Comparison of ENCODE assay signal across 1 cellular context in the genomic region with DNA sequence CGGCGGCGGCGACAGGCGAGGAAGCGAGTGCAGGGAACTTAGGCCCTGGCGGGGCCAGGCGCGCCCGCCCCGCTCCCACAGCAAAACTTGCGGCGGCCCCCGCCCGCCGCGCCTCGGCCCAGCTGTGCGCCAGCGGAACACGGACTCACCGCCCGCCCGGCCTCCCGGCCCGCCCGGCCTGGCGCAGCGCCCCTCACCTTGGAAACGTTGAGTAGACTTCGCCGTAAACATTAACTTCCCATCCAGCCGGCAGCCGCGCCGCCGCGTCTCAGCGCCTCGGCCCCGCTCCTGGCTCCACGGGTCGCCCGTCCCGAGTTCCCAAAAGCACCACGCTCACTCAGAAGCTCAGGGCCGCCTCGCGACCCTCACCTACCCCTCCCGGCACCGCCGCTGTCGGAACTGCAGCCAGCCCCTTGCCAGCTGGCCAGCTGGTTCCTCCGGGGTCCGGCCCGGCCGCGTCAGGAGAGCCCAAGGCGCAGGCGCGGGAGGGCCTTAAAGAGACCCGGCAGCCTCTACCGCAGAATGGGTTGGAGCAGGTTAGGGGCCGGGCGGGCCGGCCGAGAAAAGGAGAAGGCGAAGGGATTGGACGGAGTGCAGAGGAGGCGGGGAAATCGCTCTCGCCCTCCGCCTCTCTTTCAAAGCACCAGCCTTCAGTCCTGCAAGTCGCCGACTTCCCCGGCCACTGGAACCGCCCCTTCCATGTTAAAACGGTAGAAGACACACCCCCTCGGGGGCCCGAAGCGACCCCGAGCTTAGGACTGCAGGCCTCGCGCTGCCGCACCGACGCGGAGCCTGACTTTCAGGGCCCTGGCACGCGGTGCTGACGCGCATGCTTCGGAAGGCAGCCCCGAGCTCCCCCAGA.
TF ChIP-seq lines count a peak whose summit lies in the region.

A gene (minus strand): TSS at position 470 of the 862 bp plus-strand sequence. CDS start 48,562 bp downstream, outside the sequence.

TF ChIP-seq in HEK293, 187 proteins besides CTCF, POLR2A, EP300 and RAD21 (continued from another document):
- TF ChIP-seq ZNF211 (tag by site-specific recombination; IDR thresholded peaks at IDR 0.05; ENCODE audit: low read depth) (no peak), GLI2 (tag by site-specific recombination; IDR thresholded peaks at IDR 0.05; ENCODE audit: borderline replicate concordance, low read depth) (no peak), ZBTB20 (tag by site-specific recombination; IDR thresholded peaks at IDR 0.05) (peak; percentile 80; the same call in 1 of the 2 replicates), ZNF660 (tag by site-specific recombination; IDR thresholded peaks at IDR 0.05) (peak; percentile 68), ZFP69B (tag by site-specific recombination; IDR thresholded peaks at IDR 0.05) (peak; percentile 21; the same call in 1 of the 2 replicates), GLIS2 (tag by site-specific recombination; IDR thresholded peaks at IDR 0.05) (0 out of 2 replicates have a peak, but pooled peaks have one; percentile 25), ZNF391 (tag by site-specific recombination; IDR thresholded peaks at IDR 0.05; ENCODE audit: borderline replicate concordance, low read depth) (no peak), ZNF514 (tag by site-specific recombination; IDR thresholded peaks at IDR 0.05) (no peak), GFI1B (tag by site-specific recombination; IDR thresholded peaks at IDR 0.05) (no peak), KLF1 (tag by site-specific recombination; IDR thresholded peaks at IDR 0.05) (no peak), MYNN (tag by site-specific recombination; IDR thresholded peaks at IDR 0.05; ENCODE audit: borderline replicate concordance) (peak; percentile 85), ZNF791 (tag by site-specific recombination; IDR thresholded peaks at IDR 0.05) (no peak), ZNF747 (tag by site-specific recombination; IDR thresholded peaks at IDR 0.05) (no peak), TCF7L2 (IDR thresholded peaks at IDR 0.05; ENCODE audit: borderline replicate concordance, low read depth, low read length) (no peak), ZNF658 (tag by site-specific recombination; IDR thresholded peaks at IDR 0.05) (no peak), ZNF501 (tag by site-specific recombination; IDR thresholded peaks at IDR 0.05) (peak; percentile 81), ZNF707 (tag by site-specific recombination; IDR thresholded peaks at IDR 0.05) (no peak), ZNF175 (tag by site-specific recombination; IDR thresholded peaks at IDR 0.05) (no peak), YY2 (tag by site-specific recombination; IDR thresholded peaks at IDR 0.05) (no peak), ZNF132 (tag by site-specific recombination; IDR thresholded peaks at IDR 0.05; ENCODE audit: borderline replicate concordance) (no peak), ZNF623 (tag by site-specific recombination; IDR thresholded peaks at IDR 0.05) (0 out of 2 replicates have a peak, but pooled peaks have one; percentile 15), WT1 (tag by site-specific recombination; IDR thresholded peaks at IDR 0.05) (no peak), ZNF24 (tag by site-specific recombination; IDR thresholded peaks at IDR 0.05) (peak; percentile 67; the same call in 1 of the 2 replicates), ZNF596 (tag by site-specific recombination; IDR thresholded peaks at IDR 0.05) (0 out of 2 replicates have a peak, but pooled peaks have one; percentile 20), ZNF121 (tag by site-specific recombination; IDR thresholded peaks at IDR 0.05) (no peak), GLIS1 (tag by site-specific recombination; IDR thresholded peaks at IDR 0.05) (peak; percentile 11; the same call in 1 of the 2 replicates), ZNF23 (tag by site-specific recombination; IDR thresholded peaks at IDR 0.05; ENCODE audit: borderline replicate concordance) (no peak), ZNF76 (tag by site-specific recombination; IDR thresholded peaks at IDR 0.05; ENCODE audit: borderline replicate concordance, low read depth) (peak; percentile 60; the same call in 1 of the 2 replicates), ZBTB17 (tag by site-specific recombination; IDR thresholded peaks at IDR 0.05) (peak; percentile 74), PRDM1 (tag by site-specific recombination; IDR thresholded peaks at IDR 0.05) (no peak)
- TF ChIP-seq, protein P1, sequence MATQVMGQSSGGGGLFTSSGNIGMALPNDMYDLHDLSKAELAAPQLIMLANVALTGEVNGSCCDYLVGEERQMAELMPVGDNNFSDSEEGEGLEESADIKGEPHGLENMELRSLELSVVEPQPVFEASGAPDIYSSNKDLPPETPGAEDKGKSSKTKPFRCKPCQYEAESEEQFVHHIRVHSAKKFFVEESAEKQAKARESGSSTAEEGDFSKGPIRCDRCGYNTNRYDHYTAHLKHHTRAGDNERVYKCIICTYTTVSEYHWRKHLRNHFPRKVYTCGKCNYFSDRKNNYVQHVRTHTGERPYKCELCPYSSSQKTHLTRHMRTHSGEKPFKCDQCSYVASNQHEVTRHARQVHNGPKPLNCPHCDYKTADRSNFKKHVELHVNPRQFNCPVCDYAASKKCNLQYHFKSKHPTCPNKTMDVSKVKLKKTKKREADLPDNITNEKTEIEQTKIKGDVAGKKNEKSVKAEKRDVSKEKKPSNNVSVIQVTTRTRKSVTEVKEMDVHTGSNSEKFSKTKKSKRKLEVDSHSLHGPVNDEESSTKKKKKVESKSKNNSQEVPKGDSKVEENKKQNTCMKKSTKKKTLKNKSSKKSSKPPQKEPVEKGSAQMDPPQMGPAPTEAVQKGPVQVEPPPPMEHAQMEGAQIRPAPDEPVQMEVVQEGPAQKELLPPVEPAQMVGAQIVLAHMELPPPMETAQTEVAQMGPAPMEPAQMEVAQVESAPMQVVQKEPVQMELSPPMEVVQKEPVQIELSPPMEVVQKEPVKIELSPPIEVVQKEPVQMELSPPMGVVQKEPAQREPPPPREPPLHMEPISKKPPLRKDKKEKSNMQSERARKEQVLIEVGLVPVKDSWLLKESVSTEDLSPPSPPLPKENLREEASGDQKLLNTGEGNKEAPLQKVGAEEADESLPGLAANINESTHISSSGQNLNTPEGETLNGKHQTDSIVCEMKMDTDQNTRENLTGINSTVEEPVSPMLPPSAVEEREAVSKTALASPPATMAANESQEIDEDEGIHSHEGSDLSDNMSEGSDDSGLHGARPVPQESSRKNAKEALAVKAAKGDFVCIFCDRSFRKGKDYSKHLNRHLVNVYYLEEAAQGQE (tag by site-specific recombination; IDR thresholded peaks at IDR 0.05): no peak
- TF ChIP-seq, protein P2, sequence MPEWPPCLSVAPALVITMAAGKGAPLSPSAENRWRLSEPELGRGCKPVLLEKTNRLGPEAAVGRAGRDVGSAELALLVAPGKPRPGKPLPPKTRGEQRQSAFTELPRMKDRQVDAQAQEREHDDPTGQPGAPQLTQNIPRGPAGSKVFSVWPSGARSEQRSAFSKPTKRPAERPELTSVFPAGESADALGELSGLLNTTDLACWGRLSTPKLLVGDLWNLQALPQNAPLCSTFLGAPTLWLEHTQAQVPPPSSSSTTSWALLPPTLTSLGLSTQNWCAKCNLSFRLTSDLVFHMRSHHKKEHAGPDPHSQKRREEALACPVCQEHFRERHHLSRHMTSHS (tag by site-specific recombination; IDR thresholded peaks at IDR 0.05): no peak
- TF ChIP-seq, protein P3, sequence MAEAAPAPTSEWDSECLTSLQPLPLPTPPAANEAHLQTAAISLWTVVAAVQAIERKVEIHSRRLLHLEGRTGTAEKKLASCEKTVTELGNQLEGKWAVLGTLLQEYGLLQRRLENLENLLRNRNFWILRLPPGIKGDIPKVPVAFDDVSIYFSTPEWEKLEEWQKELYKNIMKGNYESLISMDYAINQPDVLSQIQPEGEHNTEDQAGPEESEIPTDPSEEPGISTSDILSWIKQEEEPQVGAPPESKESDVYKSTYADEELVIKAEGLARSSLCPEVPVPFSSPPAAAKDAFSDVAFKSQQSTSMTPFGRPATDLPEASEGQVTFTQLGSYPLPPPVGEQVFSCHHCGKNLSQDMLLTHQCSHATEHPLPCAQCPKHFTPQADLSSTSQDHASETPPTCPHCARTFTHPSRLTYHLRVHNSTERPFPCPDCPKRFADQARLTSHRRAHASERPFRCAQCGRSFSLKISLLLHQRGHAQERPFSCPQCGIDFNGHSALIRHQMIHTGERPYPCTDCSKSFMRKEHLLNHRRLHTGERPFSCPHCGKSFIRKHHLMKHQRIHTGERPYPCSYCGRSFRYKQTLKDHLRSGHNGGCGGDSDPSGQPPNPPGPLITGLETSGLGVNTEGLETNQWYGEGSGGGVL (tag by site-specific recombination; IDR thresholded peaks at IDR 0.05): peak; percentile 6
- TF ChIP-seq, protein P4, sequence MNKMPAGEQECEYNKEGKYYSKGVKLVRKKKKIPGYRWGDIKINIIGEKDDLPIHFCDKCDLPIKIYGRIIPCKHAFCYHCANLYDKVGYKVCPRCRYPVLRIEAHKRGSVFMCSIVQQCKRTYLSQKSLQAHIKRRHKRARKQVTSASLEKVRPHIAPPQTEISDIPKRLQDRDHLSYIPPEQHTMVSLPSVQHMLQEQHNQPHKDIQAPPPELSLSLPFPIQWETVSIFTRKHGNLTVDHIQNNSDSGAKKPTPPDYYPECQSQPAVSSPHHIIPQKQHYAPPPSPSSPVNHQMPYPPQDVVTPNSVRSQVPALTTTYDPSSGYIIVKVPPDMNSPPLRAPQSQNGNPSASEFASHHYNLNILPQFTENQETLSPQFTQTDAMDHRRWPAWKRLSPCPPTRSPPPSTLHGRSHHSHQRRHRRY (tag by site-specific recombination; IDR thresholded peaks at IDR 0.05): no peak
- TF ChIP-seq, protein P5, sequence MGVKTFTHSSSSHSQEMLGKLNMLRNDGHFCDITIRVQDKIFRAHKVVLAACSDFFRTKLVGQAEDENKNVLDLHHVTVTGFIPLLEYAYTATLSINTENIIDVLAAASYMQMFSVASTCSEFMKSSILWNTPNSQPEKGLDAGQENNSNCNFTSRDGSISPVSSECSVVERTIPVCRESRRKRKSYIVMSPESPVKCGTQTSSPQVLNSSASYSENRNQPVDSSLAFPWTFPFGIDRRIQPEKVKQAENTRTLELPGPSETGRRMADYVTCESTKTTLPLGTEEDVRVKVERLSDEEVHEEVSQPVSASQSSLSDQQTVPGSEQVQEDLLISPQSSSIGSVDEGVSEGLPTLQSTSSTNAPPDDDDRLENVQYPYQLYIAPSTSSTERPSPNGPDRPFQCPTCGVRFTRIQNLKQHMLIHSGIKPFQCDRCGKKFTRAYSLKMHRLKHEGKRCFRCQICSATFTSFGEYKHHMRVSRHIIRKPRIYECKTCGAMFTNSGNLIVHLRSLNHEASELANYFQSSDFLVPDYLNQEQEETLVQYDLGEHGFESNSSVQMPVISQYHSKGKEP (tag by site-specific recombination; IDR thresholded peaks at IDR 0.05): no peak; the same call in 1 of the 2 replicates
- TF ChIP-seq, protein P6, sequence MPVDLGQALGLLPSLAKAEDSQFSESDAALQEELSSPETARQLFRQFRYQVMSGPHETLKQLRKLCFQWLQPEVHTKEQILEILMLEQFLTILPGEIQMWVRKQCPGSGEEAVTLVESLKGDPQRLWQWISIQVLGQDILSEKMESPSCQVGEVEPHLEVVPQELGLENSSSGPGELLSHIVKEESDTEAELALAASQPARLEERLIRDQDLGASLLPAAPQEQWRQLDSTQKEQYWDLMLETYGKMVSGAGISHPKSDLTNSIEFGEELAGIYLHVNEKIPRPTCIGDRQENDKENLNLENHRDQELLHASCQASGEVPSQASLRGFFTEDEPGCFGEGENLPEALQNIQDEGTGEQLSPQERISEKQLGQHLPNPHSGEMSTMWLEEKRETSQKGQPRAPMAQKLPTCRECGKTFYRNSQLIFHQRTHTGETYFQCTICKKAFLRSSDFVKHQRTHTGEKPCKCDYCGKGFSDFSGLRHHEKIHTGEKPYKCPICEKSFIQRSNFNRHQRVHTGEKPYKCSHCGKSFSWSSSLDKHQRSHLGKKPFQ (tag by site-specific recombination; IDR thresholded peaks at IDR 0.05): no peak
- TF ChIP-seq, protein P7, sequence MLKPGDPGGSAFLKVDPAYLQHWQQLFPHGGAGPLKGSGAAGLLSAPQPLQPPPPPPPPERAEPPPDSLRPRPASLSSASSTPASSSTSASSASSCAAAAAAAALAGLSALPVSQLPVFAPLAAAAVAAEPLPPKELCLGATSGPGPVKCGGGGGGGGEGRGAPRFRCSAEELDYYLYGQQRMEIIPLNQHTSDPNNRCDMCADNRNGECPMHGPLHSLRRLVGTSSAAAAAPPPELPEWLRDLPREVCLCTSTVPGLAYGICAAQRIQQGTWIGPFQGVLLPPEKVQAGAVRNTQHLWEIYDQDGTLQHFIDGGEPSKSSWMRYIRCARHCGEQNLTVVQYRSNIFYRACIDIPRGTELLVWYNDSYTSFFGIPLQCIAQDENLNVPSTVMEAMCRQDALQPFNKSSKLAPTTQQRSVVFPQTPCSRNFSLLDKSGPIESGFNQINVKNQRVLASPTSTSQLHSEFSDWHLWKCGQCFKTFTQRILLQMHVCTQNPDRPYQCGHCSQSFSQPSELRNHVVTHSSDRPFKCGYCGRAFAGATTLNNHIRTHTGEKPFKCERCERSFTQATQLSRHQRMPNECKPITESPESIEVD (tag by site-specific recombination; IDR thresholded peaks at IDR 0.05): no peak
- TF ChIP-seq, protein P8, sequence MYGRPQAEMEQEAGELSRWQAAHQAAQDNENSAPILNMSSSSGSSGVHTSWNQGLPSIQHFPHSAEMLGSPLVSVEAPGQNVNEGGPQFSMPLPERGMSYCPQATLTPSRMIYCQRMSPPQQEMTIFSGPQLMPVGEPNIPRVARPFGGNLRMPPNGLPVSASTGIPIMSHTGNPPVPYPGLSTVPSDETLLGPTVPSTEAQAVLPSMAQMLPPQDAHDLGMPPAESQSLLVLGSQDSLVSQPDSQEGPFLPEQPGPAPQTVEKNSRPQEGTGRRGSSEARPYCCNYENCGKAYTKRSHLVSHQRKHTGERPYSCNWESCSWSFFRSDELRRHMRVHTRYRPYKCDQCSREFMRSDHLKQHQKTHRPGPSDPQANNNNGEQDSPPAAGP (tag by site-specific recombination; IDR thresholded peaks at IDR 0.05): peak; percentile 40; the same call in 1 of the 2 replicates
- TF ChIP-seq, protein P9, sequence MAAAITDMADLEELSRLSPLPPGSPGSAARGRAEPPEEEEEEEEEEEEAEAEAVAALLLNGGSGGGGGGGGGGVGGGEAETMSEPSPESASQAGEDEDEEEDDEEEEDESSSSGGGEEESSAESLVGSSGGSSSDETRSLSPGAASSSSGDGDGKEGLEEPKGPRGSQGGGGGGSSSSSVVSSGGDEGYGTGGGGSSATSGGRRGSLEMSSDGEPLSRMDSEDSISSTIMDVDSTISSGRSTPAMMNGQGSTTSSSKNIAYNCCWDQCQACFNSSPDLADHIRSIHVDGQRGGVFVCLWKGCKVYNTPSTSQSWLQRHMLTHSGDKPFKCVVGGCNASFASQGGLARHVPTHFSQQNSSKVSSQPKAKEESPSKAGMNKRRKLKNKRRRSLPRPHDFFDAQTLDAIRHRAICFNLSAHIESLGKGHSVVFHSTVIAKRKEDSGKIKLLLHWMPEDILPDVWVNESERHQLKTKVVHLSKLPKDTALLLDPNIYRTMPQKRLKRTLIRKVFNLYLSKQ (tag by site-specific recombination; IDR thresholded peaks at IDR 0.05; ENCODE audit: borderline replicate concordance): no peak
- TF ChIP-seq, protein P10, sequence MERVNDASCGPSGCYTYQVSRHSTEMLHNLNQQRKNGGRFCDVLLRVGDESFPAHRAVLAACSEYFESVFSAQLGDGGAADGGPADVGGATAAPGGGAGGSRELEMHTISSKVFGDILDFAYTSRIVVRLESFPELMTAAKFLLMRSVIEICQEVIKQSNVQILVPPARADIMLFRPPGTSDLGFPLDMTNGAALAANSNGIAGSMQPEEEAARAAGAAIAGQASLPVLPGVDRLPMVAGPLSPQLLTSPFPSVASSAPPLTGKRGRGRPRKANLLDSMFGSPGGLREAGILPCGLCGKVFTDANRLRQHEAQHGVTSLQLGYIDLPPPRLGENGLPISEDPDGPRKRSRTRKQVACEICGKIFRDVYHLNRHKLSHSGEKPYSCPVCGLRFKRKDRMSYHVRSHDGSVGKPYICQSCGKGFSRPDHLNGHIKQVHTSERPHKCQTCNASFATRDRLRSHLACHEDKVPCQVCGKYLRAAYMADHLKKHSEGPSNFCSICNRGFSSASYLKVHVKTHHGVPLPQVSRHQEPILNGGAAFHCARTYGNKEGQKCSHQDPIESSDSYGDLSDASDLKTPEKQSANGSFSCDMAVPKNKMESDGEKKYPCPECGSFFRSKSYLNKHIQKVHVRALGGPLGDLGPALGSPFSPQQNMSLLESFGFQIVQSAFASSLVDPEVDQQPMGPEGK (tag by site-specific recombination; IDR thresholded peaks at IDR 0.05): peak; percentile 83
